In genomic region chr9:102398205-102398604, GRCh38 we compare ENCODE assay signal across 24 cellular contexts.
"Had no signal": no experiment of that assay in that cellular context is flagged by ENCODE, and none has a peak within 500 bp of the region (broad histone marks: within the 10 kb centered on the region; RNA-seq: fewer than 3 reads in every experiment).

No MANE protein-coding gene starts in this region.

- DNase-seq: islet precursor cell; left ventricle myocardium inferior; midbrain; mucosa of descending colon; naive thymus-derived CD4-positive, alpha-beta T cell; ovary; right lobe of liver; stimulated activated CD4-positive, alpha-beta T cell treated with anti-CD3 and anti-CD28 coated beads, Interleukin-1b, Interleukin-23, amount 100 ng/mL, for 48 hours; stimulated activated CD4-positive, alpha-beta T cell treated with anti-CD3 and anti-CD28 coated beads, Interleukin-2, amount 100 ng/mL, for 48 hours; stimulated activated CD4-positive, alpha-beta T cell treated with anti-CD3 and anti-CD28 coated beads, Interleukin-4, amount 100 ng/mL, for 4 hours; stimulated activated CD8-positive, alpha-beta memory T cell treated with anti-CD3 and anti-CD28 coated beads, Interleukin-4, amount 100 ng/mL, for 48 hours; stimulated activated naive CD4-positive, alpha-beta T cell treated with Interleukin-2 at 50 U/mL for 16 hours; stimulated activated naive CD8-positive, alpha-beta T cell treated with anti-CD3 and anti-CD28 coated beads, Interleukin-15, amount 100 ng/mL, for 72 hours; testis; thyroid gland; transverse colon; upper lobe of left lung had no signal

- H3K27ac ChIP-seq: left ventricle myocardium inferior, ovary, right atrium auricular region, right lobe of liver, testis, thyroid gland, transverse colon, upper lobe of left lung, vagina had no signal

- H3K4me1 Mint-ChIP-seq: memory B cell; naive thymus-derived CD4-positive, alpha-beta T cell; stimulated activated memory B cell treated with anti-CD40 and anti-IgM and Interleukin-4, amounts not matched to agents 10 μg/mL and 1 μg/mL and 100 μg/mL, for 72 hours; stimulated activated naive CD8-positive, alpha-beta T cell treated with anti-CD3 and anti-CD28 coated beads, Interleukin-15, amount 100 ng/mL, for 72 hours had no signal

- H3K27me3 ChIP-seq: ovary, right atrium auricular region, right lobe of liver, testis, thyroid gland, transverse colon, upper lobe of left lung, vagina had no signal

- H3K27me3 Mint-ChIP-seq: memory B cell; naive thymus-derived CD4-positive, alpha-beta T cell; natural killer cell treated with Interleukin-12 subunit alpha and Interleukin-12 subunit beta and Interleukin-15 and Interleukin-18, amount 100 ng/mL, for 72 hours; progenitor cell of endocrine pancreas; stimulated activated memory B cell treated with anti-CD40 and anti-IgM and Interleukin-4, amounts not matched to agents 10 μg/mL and 1 μg/mL and 100 μg/mL, for 72 hours; stimulated activated naive CD8-positive, alpha-beta T cell treated with anti-CD3 and anti-CD28 coated beads, Interleukin-15, amount 100 ng/mL, for 72 hours had no signal

- H3K4me1 ChIP-seq: left ventricle myocardium inferior, right atrium auricular region, right lobe of liver, testis, thyroid gland, transverse colon, upper lobe of left lung, vagina had no signal

- ATAC-seq: mucosa of descending colon; naive thymus-derived CD4-positive, alpha-beta T cell; natural killer cell treated with Interleukin-12 subunit alpha and Interleukin-12 subunit beta and Interleukin-15 and Interleukin-18, amount 100 ng/mL, for 72 hours; right lobe of liver; stimulated activated memory B cell treated with anti-CD40 and anti-IgM and Interleukin-4, amounts not matched to agents 10 μg/mL and 1 μg/mL and 100 μg/mL, for 72 hours; stimulated activated naive CD8-positive, alpha-beta T cell treated with anti-CD3 and anti-CD28 coated beads, Interleukin-15, amount 100 ng/mL, for 72 hours had no signal

- H3K9me3 ChIP-seq: left ventricle myocardium inferior, mucosa of descending colon, ovary, right atrium auricular region, right lobe of liver, testis, thyroid gland, upper lobe of left lung, vagina had no signal

- H3K4me2 ChIP-seq: smooth muscle cell had no signal

- H3K4me3 Mint-ChIP-seq: memory B cell; naive thymus-derived CD4-positive, alpha-beta T cell; natural killer cell treated with Interleukin-12 subunit alpha and Interleukin-12 subunit beta and Interleukin-15 and Interleukin-18, amount 100 ng/mL, for 72 hours; stimulated activated memory B cell treated with anti-CD40 and anti-IgM and Interleukin-4, amounts not matched to agents 10 μg/mL and 1 μg/mL and 100 μg/mL, for 72 hours; stimulated activated naive CD8-positive, alpha-beta T cell treated with anti-CD3 and anti-CD28 coated beads, Interleukin-15, amount 100 ng/mL, for 72 hours had no signal

- H3K36me3 ChIP-seq: left ventricle myocardium inferior, ovary, right atrium auricular region, right lobe of liver, thyroid gland, transverse colon, upper lobe of left lung, vagina had no signal

- H3K27ac Mint-ChIP-seq: memory B cell; naive thymus-derived CD4-positive, alpha-beta T cell; natural killer cell treated with Interleukin-12 subunit alpha and Interleukin-12 subunit beta and Interleukin-15 and Interleukin-18, amount 100 ng/mL, for 72 hours; progenitor cell of endocrine pancreas; stimulated activated memory B cell treated with anti-CD40 and anti-IgM and Interleukin-4, amounts not matched to agents 10 μg/mL and 1 μg/mL and 100 μg/mL, for 72 hours had no signal

- H3K36me3 Mint-ChIP-seq: memory B cell; naive thymus-derived CD4-positive, alpha-beta T cell; natural killer cell treated with Interleukin-12 subunit alpha and Interleukin-12 subunit beta and Interleukin-15 and Interleukin-18, amount 100 ng/mL, for 72 hours; stimulated activated memory B cell treated with anti-CD40 and anti-IgM and Interleukin-4, amounts not matched to agents 10 μg/mL and 1 μg/mL and 100 μg/mL, for 72 hours had no signal

- H3K4me3 ChIP-seq: left ventricle myocardium inferior, mucosa of descending colon, ovary, right atrium auricular region, right lobe of liver, smooth muscle cell, testis, thyroid gland, transverse colon, upper lobe of left lung, vagina had no signal
